In genomic region chr10:4651404-4652037, GRCh38 we compare ENCODE assay signal across 10 cellular contexts.
DNase-seq lines count a peak whose midpoint lies in the region; ATAC-seq and TF ChIP-seq lines count a peak whose summit lies in the region.
"Had no signal": no experiment of that assay in that cellular context is flagged by ENCODE, and none has a peak within 500 bp of the region (broad histone marks: within the 10 kb centered on the region; RNA-seq: fewer than 3 reads in every experiment).

No MANE protein-coding gene starts in this region.

- H2BK5ac ChIP-seq in IMR-90 (ENCODE audit: low read depth, low read length, poor library complexity, severe bottlenecking): no peak overlapping the region

- H4K5ac ChIP-seq in IMR-90 (ENCODE audit: low read depth, low read length): peak overlapping the region; percentile 26; the same call in 1 of the 2 replicates

- WGBS in IMR-90 (ENCODE audit: extremely low coverage in 2 of 2, insufficient read length in 1 of 2), 2 experiments: no CpG with 5 or more reads among the region's 5 CpGs

- in situ Hi-C loops in IMR-90 (cut with MboI; ENCODE audit: low sequenced_read_pairs): loop anchor here (10.0 kb wide), 1 partner anchor 1467 kb away; no protein-coding TSS in a partner anchor

- H3K27me3 ChIP-seq in IMR-90 (ENCODE audit: control insufficient read depth, insufficient read depth, low read length): no peaks in the 10 kb centered on the region
- H3K27me3 ChIP-seq in Peyer's patch: no peaks in the 10 kb centered on the region

- H3K79me1 ChIP-seq in IMR-90 (ENCODE audit: low read depth in 1 of 2, low read length in 2 of 2): no peaks in the 10 kb centered on the region

- H3K27ac ChIP-seq in IMR-90 (ENCODE audit: insufficient read depth, low read length) (no peak overlapping the region), Peyer's patch (no peak overlapping the region)
- H3K27ac ChIP-seq: C4-2B had no signal

- TF ChIP-seq RAD21 in IMR-90 (IDR thresholded peaks at IDR 0.05; ENCODE audit: low read length): no peak

- peak overlapping the region; percentile 44 for H3K4me3 Mint-ChIP-seq in natural killer cell treated with Interleukin-12 subunit alpha and Interleukin-12 subunit beta and Interleukin-15 and Interleukin-18, amount 100 ng/mL, for 72 hours
- no peak overlapping the region for H3K4me3 Mint-ChIP-seq in natural killer cell
- H3K4me3 Mint-ChIP-seq in stimulated activated naive CD8-positive, alpha-beta T cell treated with anti-CD3 and anti-CD28 coated beads, Interleukin-15, Interleukin-2, amounts not matched to agents 100 ng/mL and 50 ng/mL, for 24 hours: peak overlapping the region; percentile 40

- peak overlapping the region; percentile 12; the same call in 1 of the 2 replicates for H3K23ac ChIP-seq in IMR-90 (ENCODE audit: low read depth, low read length)

- H3K9ac ChIP-seq in IMR-90 (ENCODE audit: low read depth, low read length): no peak overlapping the region

- H4K91ac ChIP-seq in IMR-90 (ENCODE audit: insufficient read depth, low read depth, low read length): no peak overlapping the region

- peak overlapping the region; percentile 57; the same call in 1 of the 2 replicates for H2BK20ac ChIP-seq in IMR-90 (ENCODE audit: low read depth, low read length)

- POLR2A ChIA-PET in IMR-90 (lab: Charles Lee; ENCODE audit: unreplicated experiment): no interaction called here

- H3K4me2 ChIP-seq in IMR-90 (ENCODE audit: low read depth, low read length): no peak overlapping the region

- H3K27ac Mint-ChIP-seq in natural killer cell treated with Interleukin-12 subunit alpha and Interleukin-12 subunit beta and Interleukin-15 and Interleukin-18, amount 100 ng/mL, for 72 hours: peak overlapping the region; percentile 25 to 49
- H3K27ac Mint-ChIP-seq in natural killer cell: no peak overlapping the region
- peak overlapping the region; percentile 90 for H3K27ac Mint-ChIP-seq in stimulated activated naive CD8-positive, alpha-beta T cell treated with anti-CD3 and anti-CD28 coated beads, Interleukin-15, Interleukin-2, amounts not matched to agents 100 ng/mL and 50 ng/mL, for 24 hours

- no peak overlapping the region for H3K56ac ChIP-seq in IMR-90 (ENCODE audit: extremely low read depth, insufficient read depth, low read length)

- CTCF ChIA-PET in IMR-90 (lab: Yijun Ruan, JAX): no interaction called here

- H3K4me1 Mint-ChIP-seq in natural killer cell treated with Interleukin-12 subunit alpha and Interleukin-12 subunit beta and Interleukin-15 and Interleukin-18, amount 100 ng/mL, for 72 hours (ENCODE audit: low read depth in 2 of 2): peaks cover 5 to 13% of the 10 kb centered on the region in 2 donors
- H3K4me1 Mint-ChIP-seq in natural killer cell: no peaks in the 10 kb centered on the region
- peaks cover 30% of the 10 kb centered on the region for H3K4me1 Mint-ChIP-seq in stimulated activated naive CD8-positive, alpha-beta T cell treated with anti-CD3 and anti-CD28 coated beads, Interleukin-15, Interleukin-2, amounts not matched to agents 100 ng/mL and 50 ng/mL, for 24 hours (ENCODE audit: low read depth)

- no peaks in the 10 kb centered on the region for H4K20me1 ChIP-seq in IMR-90 (ENCODE audit: insufficient read depth, low read length)

- ATAC-seq in natural killer cell treated with Interleukin-12 subunit alpha and Interleukin-12 subunit beta and Interleukin-15 and Interleukin-18, amount 100 ng/mL, for 72 hours: peak; percentile 57 to 80
- ATAC-seq in natural killer cell (no peak), IMR-90 (ENCODE audit: low read depth) (no peak)

- no TSS peak for BruUV-seq in IMR-90 (replicated peaks; lab: Mats Ljungman, UMichigan)

- H3K9me3 ChIP-seq in IMR-90 (ENCODE audit: control insufficient read depth, insufficient read depth, low read length) (no peaks in the 10 kb centered on the region), Peyer's patch (no peaks in the 10 kb centered on the region)

- TF ChIP-seq CTCF in natural killer cell (IDR thresholded peaks at IDR 0.05) (no peak), IMR-90 (conservative IDR thresholded peaks at IDR 0.05; ENCODE audit: low read depth, low read length) (no peak), Peyer's patch (IDR thresholded peaks at IDR 0.05) (no peak)

- 0 out of 2 replicates have a peak overlapping the region, but pooled peaks have one; percentile 20 for H3K14ac ChIP-seq in IMR-90 (replicated peaks; ENCODE audit: low read depth, low read length)

- no peaks in the 10 kb centered on the region for H3K9me3 Mint-ChIP-seq in natural killer cell treated with Interleukin-12 subunit alpha and Interleukin-12 subunit beta and Interleukin-15 and Interleukin-18, amount 100 ng/mL, for 72 hours
- no peaks in the 10 kb centered on the region for H3K9me3 Mint-ChIP-seq in natural killer cell
- no peaks in the 10 kb centered on the region for H3K9me3 Mint-ChIP-seq in stimulated activated naive CD8-positive, alpha-beta T cell treated with anti-CD3 and anti-CD28 coated beads, Interleukin-15, Interleukin-2, amounts not matched to agents 100 ng/mL and 50 ng/mL, for 24 hours

- H2AK5ac ChIP-seq in IMR-90 (ENCODE audit: low read depth, low read length): peak overlapping the region; percentile 63; the same call in 1 of the 2 replicates

- H3K36me3 Mint-ChIP-seq in natural killer cell treated with Interleukin-12 subunit alpha and Interleukin-12 subunit beta and Interleukin-15 and Interleukin-18, amount 100 ng/mL, for 72 hours: no peaks in the 10 kb centered on the region
- H3K36me3 Mint-ChIP-seq in natural killer cell: no peaks in the 10 kb centered on the region
- H3K36me3 Mint-ChIP-seq in stimulated activated naive CD8-positive, alpha-beta T cell treated with anti-CD3 and anti-CD28 coated beads, Interleukin-15, Interleukin-2, amounts not matched to agents 100 ng/mL and 50 ng/mL, for 24 hours (ENCODE audit: low read depth): no peaks in the 10 kb centered on the region

- H2AK9ac ChIP-seq in IMR-90 (replicated peaks; ENCODE audit: low read depth, low read length, poor library complexity): peak overlapping the region; percentile 19

- intact Hi-C loops in natural killer cell (cut with micrococcal nuclease): loop anchor here (10.0 kb wide), 1 partner anchor 917 kb away; no protein-coding TSS in a partner anchor
- intact Hi-C loops in IMR-90 (cut with micrococcal nuclease): loop anchor here (5.0 to 10.0 kb wide), 3 partner anchors 139 to 1187 kb away; no protein-coding TSS in a partner anchor

- H3K4ac ChIP-seq in IMR-90 (ENCODE audit: low read depth, low read length): peak overlapping the region; percentile 61; the same call in 1 of the 2 replicates

- TF ChIP-seq POLR2A in IMR-90 (IDR thresholded peaks at IDR 0.05; ENCODE audit: low read depth, low read length) (no peak), Peyer's patch (IDR thresholded peaks at IDR 0.05) (no peak)

- no peak overlapping the region for H3K18ac ChIP-seq in IMR-90 (ENCODE audit: low read depth, low read length)

- H2BK15ac ChIP-seq in IMR-90 (ENCODE audit: low read depth, low read length): peak overlapping the region; percentile 73; the same call in 2 of the 3 replicates

- no peak overlapping the region for H3K4me3 ChIP-seq in IMR-90 (ENCODE audit: insufficient read depth, low read depth, low read length)
- H3K4me3 ChIP-seq in Peyer's patch: no peak overlapping the region
- H3K4me3 ChIP-seq: coronary artery had no signal

- no peaks in the 10 kb centered on the region for H3K36me3 ChIP-seq in IMR-90 (ENCODE audit: control insufficient read depth, insufficient read depth, low read length)
- H3K36me3 ChIP-seq in Peyer's patch: no peaks in the 10 kb centered on the region

- H3K9me1 ChIP-seq in IMR-90 (ENCODE audit: insufficient read depth, low read length): peaks cover 2% of the 10 kb centered on the region; the same call in 1 of the 2 replicates

- H2BK120ac ChIP-seq in IMR-90 (ENCODE audit: low read depth, low read length): peak overlapping the region; percentile 48; the same call in 1 of the 2 replicates

- H2AFZ ChIP-seq in IMR-90 (replicated peaks; ENCODE audit: low read length, poor library complexity): no peak overlapping the region

- peak overlapping the region in 1 of 2 experiments; percentile 37; a peak in 1 of 4 replicates for H4K8ac ChIP-seq in IMR-90 (ENCODE audit: low read depth in 2 of 2, low read length in 2 of 2)

- H3K4me1 ChIP-seq in IMR-90 (ENCODE audit: control insufficient read depth, insufficient read depth, low read length): peaks cover 4% of the 10 kb centered on the region; the same call in 1 of the 2 replicates
- no peaks in the 10 kb centered on the region for H3K4me1 ChIP-seq in Peyer's patch

- H3K27me3 Mint-ChIP-seq in natural killer cell treated with Interleukin-12 subunit alpha and Interleukin-12 subunit beta and Interleukin-15 and Interleukin-18, amount 100 ng/mL, for 72 hours: peaks cover 0 to 6% of the 10 kb centered on the region in 2 donors
- peaks cover 0 to 5% of the 10 kb centered on the region in 2 donors for H3K27me3 Mint-ChIP-seq in natural killer cell (ENCODE audit: low read depth in 2 of 2)
- peaks cover 3% of the 10 kb centered on the region for H3K27me3 Mint-ChIP-seq in stimulated activated naive CD8-positive, alpha-beta T cell treated with anti-CD3 and anti-CD28 coated beads, Interleukin-15, Interleukin-2, amounts not matched to agents 100 ng/mL and 50 ng/mL, for 24 hours

- dilution Hi-C loops in IMR-90 (cut with HindIII; ENCODE audit: low sequenced_read_pairs, unreplicated experiment): no loop called here

- no peak for DNase-seq in natural killer cell treated with Interleukin-12 subunit alpha and Interleukin-12 subunit beta and Interleukin-15 and Interleukin-18, amount 100 ng/mL, for 72 hours (ENCODE audit: low spot score)
- no peak for DNase-seq in natural killer cell
- no peak for DNase-seq in IMR-90
- peak; percentile 28 to 33 for DNase-seq in activated T-cell treated with anti-CD3 and anti-CD28 coated beads, Interleukin-2, amount 50 U/mL, for 48 hours
- DNase-seq in NCI-H1694 (lab: John Stamatoyannopoulos, UW): no peak
- DNase-seq in Peyer's patch: no peak
- no peak for DNase-seq in HPDE6-E6E7 (ENCODE audit: extremely low spot score)

TF ChIP-seq in IMR-90, 13 proteins besides CTCF, POLR2A, EP300 and RAD21:
- TF ChIP-seq MXI1 (IDR thresholded peaks at IDR 0.05; ENCODE audit: borderline replicate concordance, low read depth, low read length) (no peak), SMC3 (IDR thresholded peaks at IDR 0.05; ENCODE audit: low read depth, low read length) (no peak), RCOR1 (IDR thresholded peaks at IDR 0.05; ENCODE audit: insufficient replicate concordance, low read length) (no peak), CHD1 (IDR thresholded peaks at IDR 0.05; ENCODE audit: low read depth, low read length) (no peak)

Comparison
In these comparisons a context has a peak if more than half of its experiments do, and no peak if none do; other contexts are left out.
1. ATAC-seq: peak in natural killer cell treated with Interleukin-12 subunit alpha and Interleukin-12 subunit beta and Interleukin-15 and Interleukin-18, amount 100 ng/mL, for 72 hours (2 of 2); none in natural killer cell (0 of 3) and IMR-90 (single experiment).
2. H3K27ac Mint-ChIP-seq: peak in natural killer cell treated with Interleukin-12 subunit alpha and Interleukin-12 subunit beta and Interleukin-15 and Interleukin-18, amount 100 ng/mL, for 72 hours (2 of 2) and stimulated activated naive CD8-positive, alpha-beta T cell treated with anti-CD3 and anti-CD28 coated beads, Interleukin-15, Interleukin-2, amounts not matched to agents 100 ng/mL and 50 ng/mL, for 24 hours (single experiment); none in natural killer cell (0 of 2).
3. DNase-seq: peak in activated T-cell treated with anti-CD3 and anti-CD28 coated beads, Interleukin-2, amount 50 U/mL, for 48 hours (2 of 2); none in natural killer cell treated with Interleukin-12 subunit alpha and Interleukin-12 subunit beta and Interleukin-15 and Interleukin-18, amount 100 ng/mL, for 72 hours (single experiment), natural killer cell (single experiment), IMR-90 (single experiment), NCI-H1694 (single experiment), Peyer's patch (0 of 3) and HPDE6-E6E7 (single experiment).